25 cellular contexts compared by ENCODE assay signal in the genomic region with DNA sequence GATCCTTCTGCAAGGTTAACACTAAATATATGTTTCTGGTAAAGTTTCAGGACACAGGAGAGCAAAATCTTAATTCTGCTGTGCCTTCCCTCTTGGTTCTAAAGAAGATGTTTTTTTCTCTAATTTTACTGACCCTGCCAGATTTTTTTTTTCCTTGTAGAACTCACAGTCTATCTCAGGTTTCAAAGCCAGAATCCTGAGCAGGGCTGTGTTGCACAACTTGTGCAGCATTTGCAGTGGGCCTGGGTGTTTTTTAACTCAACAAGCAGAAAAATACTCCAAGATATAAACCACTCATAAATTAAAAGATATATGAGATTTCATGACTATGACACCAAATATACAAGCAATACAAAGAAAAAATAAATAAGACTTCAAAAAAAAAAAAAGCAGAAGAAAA. TPM values are rescaled to one million over a fixed set of nuclear protein-coding genes. Genes with fewer than 3 reads are reported as not detected.
DNase-seq lines count a peak whose midpoint lies in the region; ATAC-seq and TF ChIP-seq lines count a peak whose summit lies in the region.
"Had no signal": no experiment of that assay in that cellular context is flagged by ENCODE, and none has a peak within 500 bp of the region (broad histone marks: within the 10 kb centered on the region; RNA-seq: fewer than 3 reads in every experiment).

No MANE protein-coding gene starts in this region.

- no peaks in the 10 kb centered on the region for H3K27me3 Mint-ChIP-seq in mesothelial cell of epicardium (ENCODE audit: low read depth)
- H3K27me3 Mint-ChIP-seq: CD4-positive, alpha-beta memory T cell; IgD-negative memory B cell had no signal

- H3K36me3 Mint-ChIP-seq in mesothelial cell of epicardium: peaks cover 40% of the 10 kb centered on the region

- H3K4me1 Mint-ChIP-seq in mesothelial cell of epicardium: no peaks in the 10 kb centered on the region

- H3K4me3 Mint-ChIP-seq in mesothelial cell of epicardium: no peak overlapping the region
- H3K4me3 Mint-ChIP-seq: CD4-positive, alpha-beta memory T cell; IgD-negative memory B cell had no signal

- no peak overlapping the region for H3K27ac ChIP-seq in substantia nigra (ENCODE audit: low read depth, low read length, poor library complexity, severe bottlenecking)
- H3K27ac ChIP-seq: A549; BLaER1 treated with 17β-estradiol and CSF1 and Interleukin-3, amounts not matched to agents 10 nM and 100 nM; SJCRH30 had no signal

- H3K4me3 ChIP-seq in AG10803 (ENCODE audit: low read length) (no peak overlapping the region), fibroblast of mammary gland (ENCODE audit: control insufficient read depth, low read depth, low read length) (no peak overlapping the region)
- H3K4me3 ChIP-seq: A549; BLaER1 treated with 17β-estradiol and CSF1 and Interleukin-3, amounts not matched to agents 10 nM and 100 nM; GM12878; SJCRH30 had no signal

- DNase-seq in AG10803 (ENCODE audit: low read depth): peak; percentile 4
- peak; percentile 41 for DNase-seq in amniotic epithelial cell (ENCODE audit: low read depth)
- peak; percentile 28 for DNase-seq in fibroblast of mammary gland (ENCODE audit: low read depth)
- no peak for DNase-seq in mesothelial cell of epicardium (ENCODE audit: low spot score in 2 of 2, unreplicated experiment in 2 of 2)
- DNase-seq in substantia nigra (lab: John Stamatoyannopoulos, UW): no peak
- DNase-seq in middle frontal gyrus (ENCODE audit: extremely low spot score, low spot score): no peak
- DNase-seq in NCI-H748 treated with DMSO at 0.1 percent for 48 hours (lab: John Stamatoyannopoulos, UW): no peak
- DNase-seq: CD4-positive, alpha-beta memory T cell; DND-41; GOT3; HCEC 1CT; Karpas-422; NCI-H1417; NCI-H1694 treated with DMSO at 0.1 percent for 48 hours; NCI-H2081 treated with DMSO at 0.1 percent for 48 hours; NCI-H2171 treated with DMSO at 0.1 percent for 48 hours; NCI-H446; NCI-H526; OCI-M1; SJCRH30 had no signal

- ATAC-seq in HG03469 (IDR thresholded peaks at IDR 0.05; ENCODE audit: unreplicated experiment): no peak
- ATAC-seq: A549, GM12878 had no signal

- TF ChIP-seq CTCF in AG10803 (conservative IDR thresholded peaks at IDR 0.05; ENCODE audit: low read length) (no peak), fibroblast of mammary gland (conservative IDR thresholded peaks at IDR 0.05; ENCODE audit: control insufficient read depth, insufficient read depth, low read depth, low read length) (no peak), mesothelial cell of epicardium (IDR thresholded peaks at IDR 0.05; ENCODE audit: unreplicated experiment) (no peak)

- H3K9me3 Mint-ChIP-seq in mesothelial cell of epicardium: no peaks in the 10 kb centered on the region
- H3K9me3 Mint-ChIP-seq: CD4-positive, alpha-beta memory T cell; IgD-negative memory B cell had no signal

- H3K27ac Mint-ChIP-seq in mesothelial cell of epicardium: peak overlapping the region; percentile 13
- H3K27ac Mint-ChIP-seq: CD4-positive, alpha-beta memory T cell; IgD-negative memory B cell had no signal

RNA-seq across cellular contexts. Expression of a gene that starts 40.2 kb away (rescaled TPM):
- total RNA-seq in mesothelial cell of epicardium: 165 to 177 TPM (median 167 TPM) in 3 replicates

RNA-seq across cellular contexts. Expression of a gene that starts 55.5 kb away (rescaled TPM):
- 41.8 to 52.0 TPM (median 42.0 TPM) in 3 replicates for total RNA-seq in mesothelial cell of epicardium

Comparison
In these comparisons a context has a peak if more than half of its experiments do, and no peak if none do; other contexts are left out.
1. DNase-seq: peak in AG10803 (single experiment), amniotic epithelial cell (single experiment) and fibroblast of mammary gland (single experiment); none in mesothelial cell of epicardium (0 of 2), substantia nigra (0 of 49), middle frontal gyrus (single experiment) and NCI-H748 treated with DMSO at 0.1 percent for 48 hours (single experiment).